8 cellular contexts compared by ENCODE assay signal in genomic region chr22:24156146-24156914, GRCh38. TPM values are rescaled to one million over a fixed set of nuclear protein-coding genes. Genes with fewer than 3 reads are reported as not detected.
DNase-seq lines count a peak whose midpoint lies in the region; ATAC-seq, FAIRE-seq and TF ChIP-seq lines count a peak whose summit lies in the region.

No MANE protein-coding gene starts in this region.

- peak; percentile 78 for DNase-seq in GM12892 (ENCODE audit: insufficient read length)
- peak in 1 of 2 experiments; percentile 5 for DNase-seq in PC-9
- DNase-seq in activated naive CD4-positive, alpha-beta T cell (lab: John Stamatoyannopoulos, UW) = peak in 3 of 4 experiments; percentile 18 to 56 (median 36)
- DNase-seq in head of caudate nucleus = peak in 35 of 42 donors; percentile 26 to 76 (median 52)
- no peak for DNase-seq in ecto neural progenitor cell (ENCODE audit: low spot score)

- peak; percentile 42 for ATAC-seq in HG02642 (IDR thresholded peaks at IDR 0.05; ENCODE audit: poor library complexity, unreplicated experiment)
- ATAC-seq in GM21360 (IDR thresholded peaks at IDR 0.05; ENCODE audit: unreplicated experiment) = no peak

- no peak for TF ChIP-seq CTCF in PC-9 (conservative IDR thresholded peaks at IDR 0.05)

- peak overlapping the region; percentile 76 for H3K4me3 ChIP-seq in PC-9
- H3K4me3 ChIP-seq in rectal smooth muscle tissue (ENCODE audit: low read length) = peak overlapping the region; percentile 89

- H2AFZ ChIP-seq in PC-9 = peak overlapping the region; percentile 73

- CTCF ChIA-PET in PC-9 (lab: Charles Lee) = interaction anchor here (0.7 to 1.3 kb wide), 4 partner anchors 14 to 324 kb away, joined by 3 to 4 read pairs (median 4); no protein-coding TSS in a partner anchor

- H3K9me3 ChIP-seq in PC-9 (ENCODE audit: insufficient read depth, low read depth) = no peaks in the 10 kb centered on the region

- 0 out of 2 replicates have a peak, but pooled peaks have one; percentile 8 for TF ChIP-seq POLR2A in GM12892 (IDR thresholded peaks at IDR 0.05; ENCODE audit: low read depth, low read length)

- H4K20me1 ChIP-seq in PC-9 (ENCODE audit: insufficient read depth) = no peaks in the 10 kb centered on the region

- H3K36me3 ChIP-seq in PC-9 (ENCODE audit: low read depth) (no peaks in the 10 kb centered on the region), rectal smooth muscle tissue (ENCODE audit: control insufficient read depth, insufficient read depth, low read length) (no peaks in the 10 kb centered on the region)

- H3K9ac ChIP-seq in rectal smooth muscle tissue (ENCODE audit: low read length) = peak overlapping the region; percentile 46

- H3K27me3 ChIP-seq in PC-9 (ENCODE audit: insufficient read depth, low read depth) (no peaks in the 10 kb centered on the region), rectal smooth muscle tissue (ENCODE audit: control insufficient read depth, insufficient read depth, low read length) (no peaks in the 10 kb centered on the region)

- POLR2A ChIA-PET in PC-9 (lab: Charles Lee; ENCODE audit: unreplicated experiment) = interaction anchor here (1.0 kb wide), 1 partner anchor 11 kb away, joined by 17 read pairs; no protein-coding TSS in a partner anchor

- H3K4me2 ChIP-seq in PC-9 = peak overlapping the region; percentile 90

- H3K27ac ChIP-seq in PC-9 (no peak overlapping the region), rectal smooth muscle tissue (ENCODE audit: low read depth, low read length) (peak overlapping the region; percentile 57)

- H3K4me1 ChIP-seq in PC-9 (replicated peaks; ENCODE audit: insufficient read depth) (peaks cover 14% of the 10 kb centered on the region), rectal smooth muscle tissue (ENCODE audit: control insufficient read depth, insufficient read depth, low read length) (peaks cover 14% of the 10 kb centered on the region)

- H3K9me2 ChIP-seq in PC-9 (ENCODE audit: insufficient read depth) = no peaks in the 10 kb centered on the region

- BruUV-seq in PC-9 (replicated peaks; lab: Mats Ljungman, UMichigan) = no TSS peak

- peaks cover 7% of the 10 kb centered on the region; the same call in 1 of the 2 replicates for H3F3A ChIP-seq in PC-9 (ENCODE audit: insufficient read depth, low read depth)

- no peak for FAIRE-seq in GM12892 (lab: Jason Lieb, UNC)

- no peaks in the 10 kb centered on the region for H3K79me2 ChIP-seq in PC-9 (ENCODE audit: low read depth)

- intact Hi-C loops in PC-9 (cut with micrococcal nuclease; ENCODE audit: unreplicated experiment) (no loop called here), head of caudate nucleus (cut with DNase I) (no loop called here)

RNA-seq across cellular contexts. Expression of gene SUSD2, which starts 25.0 kb away (rescaled TPM):
- not detected for polyA plus RNA-seq in GM12892 (2012; ENCODE audit: missing spikeins)
- total RNA-seq in PC-9 (2021) = 5.5 and 5.7 TPM in 2 replicates
